ENCODE assay signal across 17 cellular contexts in genomic region chr10:86393858-86394472, GRCh38. TPM values are rescaled to one million over a fixed set of nuclear protein-coding genes. Genes with fewer than 3 reads are reported as not detected.
DNase-seq lines count a peak whose midpoint lies in the region; ATAC-seq and TF ChIP-seq lines count a peak whose summit lies in the region.
"Had no signal": no experiment of that assay in that cellular context is flagged by ENCODE, and none has a peak within 500 bp of the region (broad histone marks: within the 10 kb centered on the region; RNA-seq: fewer than 3 reads in every experiment).

No MANE protein-coding gene starts in this region.

- no peak for TF ChIP-seq EP300 in ovary (IDR thresholded peaks at IDR 0.05)

- H3K27me3 ChIP-seq in CD4-positive, alpha-beta T cell (ENCODE audit: control insufficient read depth, insufficient read depth, low read length): peaks cover 5% of the 10 kb centered on the region
- H3K27me3 ChIP-seq in foreskin keratinocyte: peaks cover 24% of the 10 kb centered on the region
- no peaks in the 10 kb centered on the region for H3K27me3 ChIP-seq in ovary
- H3K27me3 ChIP-seq: BLaER1 had no signal

- peak; percentile 51 for ATAC-seq in CD4-positive, alpha-beta T cell (ENCODE audit: poor library complexity)
- ATAC-seq in foreskin keratinocyte: peak; percentile 63
- no peak for ATAC-seq in GM18867 (IDR thresholded peaks at IDR 0.05; ENCODE audit: unreplicated experiment)
- no peak for ATAC-seq in left colon
- ATAC-seq: Panc1, Right ventricle myocardium inferior had no signal

- no peak overlapping the region for H3K4me3 ChIP-seq in ovary
- H3K4me3 ChIP-seq: BLaER1, SK-N-MC had no signal

- H3K9me3 Mint-ChIP-seq in CD4-positive, alpha-beta T cell: no peaks in the 10 kb centered on the region

- H3K27ac ChIP-seq in CD4-positive, alpha-beta T cell (ENCODE audit: low read depth, low read length): no peak overlapping the region
- no peak overlapping the region for H3K27ac ChIP-seq in foreskin keratinocyte
- no peak overlapping the region for H3K27ac ChIP-seq in ovary
- H3K27ac ChIP-seq: BLaER1, SK-N-MC had no signal

- no peaks in the 10 kb centered on the region for H3K36me3 ChIP-seq in ovary
- H3K36me3 ChIP-seq: BLaER1 had no signal

- DNase-seq in AG20443 (ENCODE audit: low spot score): peak; percentile 11
- no peak for DNase-seq in CD4-positive, alpha-beta T cell
- peak; percentile 67 for DNase-seq in NCI-H82 (lab: John Stamatoyannopoulos, UW)
- DNase-seq in foreskin keratinocyte: peak; percentile 32 to 44
- no peak for DNase-seq in left colon
- DNase-seq in ovary: no peak
- DNase-seq: DMS153, HCEC 1CT, NCI-H2029 treated with DMSO at 0.1 percent for 48 hours, NCI-H345, NCI-H69 had no signal

- WGBS in ovary, 3 donors: 47 to 56% (median 56%) methylated on average over 10 of the region's 10 CpGs

- H3K27me3 Mint-ChIP-seq in CD4-positive, alpha-beta T cell: peaks cover 21% of the 10 kb centered on the region

- POLR2A ChIA-PET in CD4-positive, alpha-beta T cell (lab: Charles Lee): no interaction called here

- no peaks in the 10 kb centered on the region for H3K36me3 Mint-ChIP-seq in CD4-positive, alpha-beta T cell (ENCODE audit: low read depth)

- H3K4me1 ChIP-seq in foreskin keratinocyte (no peaks in the 10 kb centered on the region), ovary (ENCODE audit: insufficient read depth) (no peaks in the 10 kb centered on the region)

- H3K9me3 ChIP-seq in CD4-positive, alpha-beta T cell (ENCODE audit: control insufficient read depth, low read length): no peaks in the 10 kb centered on the region
- H3K9me3 ChIP-seq in ovary: no peaks in the 10 kb centered on the region

- TF ChIP-seq POLR2A in ovary (IDR thresholded peaks at IDR 0.05): no peak

- CTCF ChIA-PET in CD4-positive, alpha-beta T cell (lab: Charles Lee): interaction anchor here (0.6 kb wide), 1 partner anchor 1870 kb away, joined by 4 read pairs; no protein-coding TSS in a partner anchor

- no peak for TF ChIP-seq CTCF in CD4-positive, alpha-beta T cell (IDR thresholded peaks at IDR 0.05)
- no peak for TF ChIP-seq CTCF in foreskin keratinocyte (conservative IDR thresholded peaks at IDR 0.05)
- TF ChIP-seq CTCF in ovary (IDR thresholded peaks at IDR 0.05): no peak

- intact Hi-C loops in CD4-positive, alpha-beta T cell (cut with DNase I, micrococcal nuclease): no loop called here
- intact Hi-C loops in left colon (cut with DNase I, micrococcal nuclease): no loop called here
- intact Hi-C loops in ovary (cut with DNase I): loop anchor here in 1 of 4 donors (10.0 kb wide), 1 partner anchor 191 kb away; no protein-coding TSS in a partner anchor

- H3K4me1 Mint-ChIP-seq in CD4-positive, alpha-beta T cell (ENCODE audit: low read depth): peaks cover 10% of the 10 kb centered on the region

- H3K4me3 Mint-ChIP-seq in CD4-positive, alpha-beta T cell: no peak overlapping the region

- H3K27ac Mint-ChIP-seq in CD4-positive, alpha-beta T cell: no peak overlapping the region

RNA-seq across cellular contexts. Expression of gene GRID1, which starts 27.4 kb away (rescaled TPM):
- not detected for total RNA-seq in CD4-positive, alpha-beta T cell
- total RNA-seq in foreskin keratinocyte: not detected in 2 replicates
- not detected in 2 replicates for polyA plus RNA-seq in foreskin keratinocyte
- 1 to 10 TPM in 1 of 2 donors, under 1 TPM in 1; 0.31 to 1.0 TPM for total RNA-seq in left colon
- total RNA-seq in ovary: 1 to 10 TPM in 6 of 7 donors, under 1 TPM in 1; 0.99 to 6.2 (median 1.8) TPM
- polyA plus RNA-seq in ovary: 1 to 10 TPM in 1 of 2 donors, under 1 TPM in 1; 0.57 to 2.7 TPM
- total RNA-seq: LHCN-M2 had no signal

Comparison
In these comparisons a context has a peak if more than half of its experiments do, and no peak if none do; other contexts are left out.
1. DNase-seq: peak in AG20443 (single experiment), NCI-H82 (single experiment) and foreskin keratinocyte (2 of 2); none in CD4-positive, alpha-beta T cell (0 of 10), left colon (0 of 2) and ovary (0 of 5).
2. ATAC-seq: peak in CD4-positive, alpha-beta T cell (single experiment) and foreskin keratinocyte (single experiment); none in GM18867 (single experiment) and left colon (single experiment).